ENCODE assay signal across 33 cellular contexts in the genomic region with DNA sequence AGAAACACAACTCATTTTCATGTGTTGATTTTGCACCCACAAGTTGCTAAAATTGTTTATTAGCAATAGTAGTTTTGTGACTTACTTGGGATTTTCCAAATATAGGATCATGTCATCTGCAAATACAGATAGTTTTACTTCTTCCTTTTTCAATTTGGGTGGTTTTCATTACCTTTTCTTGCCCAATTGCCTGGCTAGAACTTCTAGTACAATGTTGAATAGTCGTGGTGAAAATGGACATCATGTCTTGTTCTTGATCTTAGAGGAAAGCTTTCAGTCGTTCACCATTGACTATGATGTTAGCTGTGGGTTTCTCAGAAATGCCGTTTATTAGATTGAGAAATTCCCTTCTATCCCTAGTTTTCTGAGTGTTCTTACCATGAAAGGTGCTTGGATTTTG.
"Had no signal": no experiment of that assay in that cellular context is flagged by ENCODE, and none has a peak within 500 bp of the region (broad histone marks: within the 10 kb centered on the region; RNA-seq: fewer than 3 reads in every experiment).

No MANE protein-coding gene starts in this region.

- H3K4me1 Mint-ChIP-seq: activated CD4-positive, alpha-beta memory T cell treated with anti-CD3 and anti-CD28 coated beads, Interleukin-2, amount 10 ng/mL, durations not matched to agents 7 days and 5 days; activated CD4-positive, alpha-beta T cell treated with anti-CD3 and anti-CD28 coated beads for 36 hours; activated CD4-positive, alpha-beta T cell treated with anti-CD3 and anti-CD28 coated beads, Interleukin-2, amount 10 ng/mL, durations not matched to agents 7 days and 5 days; activated naive CD4-positive, alpha-beta T cell treated with anti-CD3 and anti-CD28 coated beads, Interleukin-2, amount 10 ng/mL, durations not matched to agents 7 days and 5 days; activated naive CD8-positive, alpha-beta T cell treated with anti-CD3 and anti-CD28 coated beads, Interleukin-2, amount 10 ng/mL, durations not matched to agents 7 days and 5 days; endodermal cell had no signal

- H3K4me1 ChIP-seq: ascending aorta, breast epithelium, colonic mucosa, esophagus muscularis mucosa, foreskin keratinocyte, gastrocnemius medialis, heart left ventricle had no signal

- H3K27ac ChIP-seq: ascending aorta, breast epithelium, cardiac muscle cell, colonic mucosa, esophagus muscularis mucosa, foreskin keratinocyte, gastrocnemius medialis, heart left ventricle had no signal

- H3K36me3 ChIP-seq: ascending aorta, breast epithelium, cardiac muscle cell, colonic mucosa, esophagus muscularis mucosa, gastrocnemius medialis, heart left ventricle had no signal

- H3K27me3 ChIP-seq: ascending aorta, breast epithelium, cardiac muscle cell, colonic mucosa, gastrocnemius medialis, heart left ventricle had no signal

- H3K9me3 ChIP-seq: ascending aorta, breast epithelium, colonic mucosa, esophagus muscularis mucosa, gastrocnemius medialis, heart left ventricle had no signal

- H3K9me3 Mint-ChIP-seq: activated CD4-positive, alpha-beta memory T cell treated with anti-CD3 and anti-CD28 coated beads, Interleukin-2, amount 10 ng/mL, durations not matched to agents 7 days and 5 days; activated CD4-positive, alpha-beta T cell treated with anti-CD3 and anti-CD28 coated beads, Interleukin-2, amount 10 ng/mL, durations not matched to agents 7 days and 5 days; activated naive CD4-positive, alpha-beta T cell treated with anti-CD3 and anti-CD28 coated beads, Interleukin-2, amount 10 ng/mL, durations not matched to agents 7 days and 5 days; activated naive CD4-positive, alpha-beta T cell treated with anti-CD3 and anti-CD28 coated beads, Interleukin-2, amount 50 U/mL, for 72 hours; activated naive CD8-positive, alpha-beta T cell treated with anti-CD3 and anti-CD28 coated beads, Interleukin-2, amount 10 ng/mL, durations not matched to agents 7 days and 5 days; activated T-cell treated with anti-CD3 and anti-CD28 coated beads, Interleukin-2, amount 50 U/mL, for 24 hours; activated T-cell treated with anti-CD3 and anti-CD28 coated beads, Interleukin-2, amount 50 U/mL, for 72 hours; endodermal cell; T-helper 2 cell treated with Interferon-gamma antibody and Interleukin-4, amounts not matched to agents 5 μg/mL and 100 μg/mL, for 36 hours had no signal

- ATAC-seq: activated CD4-positive, alpha-beta T cell treated with anti-CD3 and anti-CD28 coated beads for 36 hours; activated naive CD4-positive, alpha-beta T cell treated with anti-CD3 and anti-CD28 coated beads, Interleukin-2, amount 50 U/mL, for 72 hours; activated T-cell treated with anti-CD3 and anti-CD28 coated beads, Interleukin-2, amount 50 U/mL, for 72 hours; foreskin keratinocyte; gastrocnemius medialis; heart left ventricle; T-helper 17 cell had no signal

- H3K27ac Mint-ChIP-seq: activated CD4-positive, alpha-beta memory T cell treated with anti-CD3 and anti-CD28 coated beads, Interleukin-2, amount 10 ng/mL, durations not matched to agents 7 days and 5 days; activated CD4-positive, alpha-beta T cell treated with anti-CD3 and anti-CD28 coated beads for 36 hours; activated CD4-positive, alpha-beta T cell treated with anti-CD3 and anti-CD28 coated beads, Interleukin-2, amount 10 ng/mL, durations not matched to agents 7 days and 5 days; activated naive CD4-positive, alpha-beta T cell treated with anti-CD3 and anti-CD28 coated beads, Interleukin-2, amount 10 ng/mL, durations not matched to agents 7 days and 5 days; activated naive CD4-positive, alpha-beta T cell treated with anti-CD3 and anti-CD28 coated beads, Interleukin-2, amount 50 U/mL, for 72 hours; activated naive CD8-positive, alpha-beta T cell treated with anti-CD3 and anti-CD28 coated beads, Interleukin-2, amount 10 ng/mL, durations not matched to agents 7 days and 5 days; activated T-cell treated with anti-CD3 and anti-CD28 coated beads, Interleukin-2, amount 50 U/mL, for 24 hours; activated T-cell treated with anti-CD3 and anti-CD28 coated beads, Interleukin-2, amount 50 U/mL, for 72 hours; brain; endodermal cell; T-helper 17 cell; T-helper 2 cell treated with Interferon-gamma antibody and Interleukin-4, amounts not matched to agents 5 μg/mL and 100 μg/mL, for 36 hours had no signal

- DNase-seq: activated CD4-positive, alpha-beta memory T cell treated with anti-CD3 and anti-CD28 coated beads, Interleukin-2, amount 10 ng/mL, durations not matched to agents 7 days and 5 days; activated CD4-positive, alpha-beta T cell treated with anti-CD3 and anti-CD28 coated beads for 36 hours; activated CD4-positive, alpha-beta T cell treated with anti-CD3 and anti-CD28 coated beads, Interleukin-2, amount 10 ng/mL, durations not matched to agents 7 days and 5 days; activated CD4-positive, alpha-beta T cell treated with anti-CD3 and anti-CD28 coated beads, Interleukin-2, amount 50 U/mL, for 4 hours; activated CD4-positive, CD25-positive, alpha-beta regulatory T cell; activated CD4-positive, CD25-positive, alpha-beta regulatory T cell treated with anti-CD3 and anti-CD28 coated beads, Interleukin-2, amount 50 U/mL, for 72 hours; activated CD8-positive, alpha-beta memory T cell treated with anti-CD3 and anti-CD28 coated beads, Interleukin-2, amount 50 U/mL, for 48 hours; activated gamma-delta T cell; activated naive CD4-positive, alpha-beta T cell; activated naive CD4-positive, alpha-beta T cell treated with anti-CD3 and anti-CD28 coated beads, Interleukin-2, amount 10 ng/mL, durations not matched to agents 7 days and 5 days; activated naive CD8-positive, alpha-beta T cell treated with anti-CD3 and anti-CD28 coated beads, Interleukin-2, amount 10 ng/mL, durations not matched to agents 7 days and 5 days; activated T-cell treated with anti-CD3 and anti-CD28 coated beads for 4 hours; activated T-cell treated with anti-CD3 and anti-CD28 coated beads, Interleukin-2, amount 50 U/mL, for 24 hours; activated T-cell treated with anti-CD3 and anti-CD28 coated beads, Interleukin-2, amount 50 U/mL, for 72 hours; central memory CD4-positive, alpha-beta T cell; cerebellar nuclear complex; colonic mucosa; effector memory CD4-positive, alpha-beta T cell; endodermal cell; erythroblast; foreskin keratinocyte; gastrocnemius medialis; glutamatergic neuron; heart left ventricle; T-helper 17 cell; T1000 had no signal

- H3K36me3 Mint-ChIP-seq: activated naive CD4-positive, alpha-beta T cell treated with anti-CD3 and anti-CD28 coated beads, Interleukin-2, amount 10 ng/mL, durations not matched to agents 7 days and 5 days; activated naive CD4-positive, alpha-beta T cell treated with anti-CD3 and anti-CD28 coated beads, Interleukin-2, amount 50 U/mL, for 72 hours; activated naive CD8-positive, alpha-beta T cell treated with anti-CD3 and anti-CD28 coated beads, Interleukin-2, amount 10 ng/mL, durations not matched to agents 7 days and 5 days; brain had no signal

- H3K4me3 ChIP-seq: ascending aorta, breast epithelium, cardiac muscle cell, colonic mucosa, esophagus muscularis mucosa, gastrocnemius medialis, heart left ventricle had no signal

- H3K4me3 Mint-ChIP-seq: activated CD4-positive, alpha-beta memory T cell treated with anti-CD3 and anti-CD28 coated beads, Interleukin-2, amount 10 ng/mL, durations not matched to agents 7 days and 5 days; activated CD4-positive, alpha-beta T cell treated with anti-CD3 and anti-CD28 coated beads for 36 hours; activated CD4-positive, alpha-beta T cell treated with anti-CD3 and anti-CD28 coated beads, Interleukin-2, amount 10 ng/mL, durations not matched to agents 7 days and 5 days; activated naive CD4-positive, alpha-beta T cell treated with anti-CD3 and anti-CD28 coated beads, Interleukin-2, amount 10 ng/mL, durations not matched to agents 7 days and 5 days; activated naive CD8-positive, alpha-beta T cell treated with anti-CD3 and anti-CD28 coated beads, Interleukin-2, amount 10 ng/mL, durations not matched to agents 7 days and 5 days; activated T-cell treated with anti-CD3 and anti-CD28 coated beads, Interleukin-2, amount 50 U/mL, for 24 hours; activated T-cell treated with anti-CD3 and anti-CD28 coated beads, Interleukin-2, amount 50 U/mL, for 72 hours; brain; endodermal cell; T-helper 17 cell; T-helper 2 cell treated with Interferon-gamma antibody and Interleukin-4, amounts not matched to agents 5 μg/mL and 100 μg/mL, for 36 hours had no signal
